ENCODE assay signal across 25 cellular contexts in genomic region chr10:405648-406047, GRCh38.
"Had no signal": no experiment of that assay in that cellular context is flagged by ENCODE, and none has a peak within 500 bp of the region (broad histone marks: within the 10 kb centered on the region; RNA-seq: fewer than 3 reads in every experiment).

No MANE protein-coding gene starts in this region.

- H3K9me3 Mint-ChIP-seq: activated CD4-positive, alpha-beta memory T cell treated with anti-CD3 and anti-CD28 coated beads, Interleukin-2, amount 10 ng/mL, durations not matched to agents 7 days and 5 days; activated CD4-positive, alpha-beta T cell treated with anti-CD3 and anti-CD28 coated beads, Interleukin-2, amount 10 ng/mL, durations not matched to agents 24 days and 14 days; activated naive CD8-positive, alpha-beta T cell treated with anti-CD3 and anti-CD28 coated beads, Interleukin-2, amount 50 U/mL, for 24 hours; activated T-cell treated with anti-CD3 and anti-CD28 coated beads, Interleukin-2, amount 50 U/mL, for 24 hours; dendritic cell treated with granulocyte-macrophage colony-stimulating factor and Interleukin-4, amounts not matched to agents 40 ng/mL and 50 ng/mL, for 4 days; naive B cell; stimulated activated effector memory CD8-positive, alpha-beta T cell treated with anti-CD3 and anti-CD28 coated beads, Interleukin-12 subunit alpha, Interleukin-12 subunit beta, amount 100 ng/mL, for 72 hours had no signal

- ATAC-seq: activated naive CD8-positive, alpha-beta T cell treated with anti-CD3 and anti-CD28 coated beads, Interleukin-2, amount 50 U/mL, for 24 hours; left ventricle myocardium superior; sciatic nerve; stimulated activated effector memory CD8-positive, alpha-beta T cell treated with anti-CD3 and anti-CD28 coated beads, Interleukin-12 subunit alpha, Interleukin-12 subunit beta, amount 100 ng/mL, for 72 hours had no signal

- H3K27ac Mint-ChIP-seq: activated CD4-positive, alpha-beta memory T cell treated with anti-CD3 and anti-CD28 coated beads, Interleukin-2, amount 10 ng/mL, durations not matched to agents 7 days and 5 days; activated CD4-positive, alpha-beta T cell treated with anti-CD3 and anti-CD28 coated beads, Interleukin-2, amount 10 ng/mL, durations not matched to agents 24 days and 14 days; activated naive CD8-positive, alpha-beta T cell treated with anti-CD3 and anti-CD28 coated beads, Interleukin-2, amount 50 U/mL, for 24 hours; activated T-cell treated with anti-CD3 and anti-CD28 coated beads, Interleukin-2, amount 50 U/mL, for 24 hours; dendritic cell treated with granulocyte-macrophage colony-stimulating factor and Interleukin-4, amounts not matched to agents 40 ng/mL and 50 ng/mL, for 4 days; naive B cell; stimulated activated effector memory CD8-positive, alpha-beta T cell treated with anti-CD3 and anti-CD28 coated beads, Interleukin-12 subunit alpha, Interleukin-12 subunit beta, amount 100 ng/mL, for 72 hours had no signal

- H3K4me1 Mint-ChIP-seq: activated CD4-positive, alpha-beta memory T cell treated with anti-CD3 and anti-CD28 coated beads, Interleukin-2, amount 10 ng/mL, durations not matched to agents 7 days and 5 days; activated CD4-positive, alpha-beta T cell treated with anti-CD3 and anti-CD28 coated beads, Interleukin-2, amount 10 ng/mL, durations not matched to agents 24 days and 14 days; activated naive CD8-positive, alpha-beta T cell treated with anti-CD3 and anti-CD28 coated beads, Interleukin-2, amount 50 U/mL, for 24 hours; naive B cell; stimulated activated effector memory CD8-positive, alpha-beta T cell treated with anti-CD3 and anti-CD28 coated beads, Interleukin-12 subunit alpha, Interleukin-12 subunit beta, amount 100 ng/mL, for 72 hours had no signal

- H3K27me3 Mint-ChIP-seq: activated naive CD8-positive, alpha-beta T cell treated with anti-CD3 and anti-CD28 coated beads, Interleukin-2, amount 50 U/mL, for 24 hours; activated T-cell treated with anti-CD3 and anti-CD28 coated beads, Interleukin-2, amount 50 U/mL, for 24 hours had no signal

- H3K9me3 ChIP-seq: breast epithelium, esophagus squamous epithelium, stomach, tibial artery had no signal

- H3K4me3 Mint-ChIP-seq: activated CD4-positive, alpha-beta memory T cell treated with anti-CD3 and anti-CD28 coated beads, Interleukin-2, amount 10 ng/mL, durations not matched to agents 7 days and 5 days; activated CD4-positive, alpha-beta T cell treated with anti-CD3 and anti-CD28 coated beads, Interleukin-2, amount 10 ng/mL, durations not matched to agents 24 days and 14 days; activated naive CD8-positive, alpha-beta T cell treated with anti-CD3 and anti-CD28 coated beads, Interleukin-2, amount 50 U/mL, for 24 hours; activated T-cell treated with anti-CD3 and anti-CD28 coated beads, Interleukin-2, amount 50 U/mL, for 24 hours; dendritic cell treated with granulocyte-macrophage colony-stimulating factor and Interleukin-4, amounts not matched to agents 40 ng/mL and 50 ng/mL, for 4 days; mesothelial cell of epicardium; naive B cell; stimulated activated effector memory CD8-positive, alpha-beta T cell treated with anti-CD3 and anti-CD28 coated beads, Interleukin-12 subunit alpha, Interleukin-12 subunit beta, amount 100 ng/mL, for 72 hours had no signal

- DNase-seq: activated CD4-positive, alpha-beta memory T cell treated with anti-CD3 and anti-CD28 coated beads, Interleukin-2, amount 10 ng/mL, durations not matched to agents 7 days and 5 days; activated CD4-positive, alpha-beta T cell treated with anti-CD3 and anti-CD28 coated beads, Interleukin-2, amount 10 ng/mL, durations not matched to agents 24 days and 14 days; activated CD4-positive, CD25-positive, alpha-beta regulatory T cell treated with anti-CD3 and anti-CD28 coated beads, Interleukin-2, amount 50 U/mL, for 72 hours; activated CD8-positive, alpha-beta memory T cell treated with anti-CD3 and anti-CD28 coated beads, Interleukin-2, amount 50 U/mL, for 48 hours; activated gamma-delta T cell; activated naive CD4-positive, alpha-beta T cell treated with anti-CD3 and anti-CD28 coated beads, Interleukin-2, amount 50 U/mL, for 16 hours; activated naive CD8-positive, alpha-beta T cell treated with anti-CD3 and anti-CD28 coated beads, Interleukin-2, amount 50 U/mL, for 24 hours; activated T-cell treated with anti-CD3 and anti-CD28 coated beads, Interleukin-2, amount 50 U/mL, for 24 hours; amygdala; central memory CD4-positive, alpha-beta T cell; effector CD4-positive, alpha-beta T cell; esophagus squamous epithelium; left ventricle myocardium superior; naive B cell; occipital lobe; stimulated activated CD4-positive, alpha-beta T cell treated with anti-CD3 and anti-CD28 coated beads, Interleukin-4, amount 100 ng/mL, for 24 hours; stomach; SW 1271; T-helper 2 cell; tibial artery had no signal
